1 cellular context compared by ENCODE assay signal in the genomic region with DNA sequence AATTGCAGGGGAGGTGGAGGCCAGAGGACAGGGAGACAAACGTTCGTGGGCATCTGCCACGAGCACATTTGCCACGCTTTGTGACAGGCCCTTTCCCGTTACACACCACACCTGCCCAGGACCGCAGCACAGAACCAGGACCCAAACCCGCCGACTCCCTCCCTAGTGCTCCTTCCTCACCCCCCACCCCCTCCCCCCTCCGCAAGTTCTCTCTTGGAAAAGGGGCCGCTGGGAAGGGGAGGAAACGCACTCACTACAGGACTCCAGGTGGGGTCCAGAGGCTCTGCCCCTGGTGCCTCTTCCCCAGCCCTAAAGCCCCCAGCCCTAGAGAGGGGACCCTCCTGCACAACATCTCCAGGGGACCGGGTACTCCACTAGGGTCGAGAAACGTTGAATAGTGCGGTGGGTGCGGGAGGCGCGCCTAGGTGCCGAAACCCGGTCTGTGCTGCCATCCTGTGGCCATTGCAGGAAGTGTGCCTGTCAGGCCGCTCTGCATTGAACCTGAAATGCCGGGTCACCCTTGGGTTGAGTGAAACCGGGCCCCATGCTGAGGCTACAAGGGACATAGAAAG.
TF ChIP-seq lines count a peak whose summit lies in the region.

No MANE protein-coding gene starts in this region.

TF ChIP-seq in GM12878, 131 proteins besides CTCF, POLR2A, EP300 and RAD21 (continued from another document and continues in another):
- TF ChIP-seq, protein P1, sequence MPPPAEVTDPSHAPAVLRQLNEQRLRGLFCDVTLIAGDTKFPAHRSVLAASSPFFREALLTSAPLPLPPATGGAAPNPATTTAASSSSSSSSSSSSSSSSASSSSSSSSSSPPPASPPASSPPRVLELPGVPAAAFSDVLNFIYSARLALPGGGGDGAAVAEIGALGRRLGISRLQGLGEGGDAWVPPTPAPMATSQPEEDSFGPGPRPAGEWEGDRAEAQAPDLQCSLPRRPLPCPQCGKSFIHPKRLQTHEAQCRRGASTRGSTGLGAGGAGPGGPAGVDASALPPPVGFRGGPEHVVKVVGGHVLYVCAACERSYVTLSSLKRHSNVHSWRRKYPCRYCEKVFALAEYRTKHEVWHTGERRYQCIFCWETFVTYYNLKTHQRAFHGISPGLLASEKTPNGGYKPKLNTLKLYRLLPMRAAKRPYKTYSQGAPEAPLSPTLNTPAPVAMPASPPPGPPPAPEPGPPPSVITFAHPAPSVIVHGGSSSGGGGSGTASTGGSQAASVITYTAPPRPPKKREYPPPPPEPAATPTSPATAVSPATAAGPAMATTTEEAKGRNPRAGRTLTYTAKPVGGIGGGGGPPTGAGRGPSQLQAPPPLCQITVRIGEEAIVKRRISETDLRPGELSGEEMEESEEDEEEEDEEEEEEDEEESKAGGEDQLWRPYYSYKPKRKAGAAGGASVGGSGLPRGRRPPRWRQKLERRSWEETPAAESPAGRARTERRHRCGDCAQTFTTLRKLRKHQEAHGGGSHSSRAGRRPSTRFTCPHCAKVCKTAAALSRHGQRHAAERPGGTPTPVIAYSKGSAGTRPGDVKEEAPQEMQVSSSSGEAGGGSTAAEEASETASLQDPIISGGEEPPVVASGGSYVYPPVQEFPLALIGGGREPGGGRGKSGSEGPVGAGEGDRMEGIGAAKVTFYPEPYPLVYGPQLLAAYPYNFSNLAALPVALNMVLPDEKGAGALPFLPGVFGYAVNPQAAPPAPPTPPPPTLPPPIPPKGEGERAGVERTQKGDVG (CRISPR knock-in tag; IDR thresholded peaks at IDR 0.05): no peak
- TF ChIP-seq GATAD2B (conservative IDR thresholded peaks at IDR 0.05; ENCODE audit: low read depth): no peak; the same call in 1 of the 2 replicates
- TF ChIP-seq BMI1 (IDR thresholded peaks at IDR 0.05; ENCODE audit: borderline replicate concordance): no peak
- TF ChIP-seq SUZ12 (IDR thresholded peaks at IDR 0.05; ENCODE audit: unreplicated experiment): no peak
- TF ChIP-seq, protein P2, sequence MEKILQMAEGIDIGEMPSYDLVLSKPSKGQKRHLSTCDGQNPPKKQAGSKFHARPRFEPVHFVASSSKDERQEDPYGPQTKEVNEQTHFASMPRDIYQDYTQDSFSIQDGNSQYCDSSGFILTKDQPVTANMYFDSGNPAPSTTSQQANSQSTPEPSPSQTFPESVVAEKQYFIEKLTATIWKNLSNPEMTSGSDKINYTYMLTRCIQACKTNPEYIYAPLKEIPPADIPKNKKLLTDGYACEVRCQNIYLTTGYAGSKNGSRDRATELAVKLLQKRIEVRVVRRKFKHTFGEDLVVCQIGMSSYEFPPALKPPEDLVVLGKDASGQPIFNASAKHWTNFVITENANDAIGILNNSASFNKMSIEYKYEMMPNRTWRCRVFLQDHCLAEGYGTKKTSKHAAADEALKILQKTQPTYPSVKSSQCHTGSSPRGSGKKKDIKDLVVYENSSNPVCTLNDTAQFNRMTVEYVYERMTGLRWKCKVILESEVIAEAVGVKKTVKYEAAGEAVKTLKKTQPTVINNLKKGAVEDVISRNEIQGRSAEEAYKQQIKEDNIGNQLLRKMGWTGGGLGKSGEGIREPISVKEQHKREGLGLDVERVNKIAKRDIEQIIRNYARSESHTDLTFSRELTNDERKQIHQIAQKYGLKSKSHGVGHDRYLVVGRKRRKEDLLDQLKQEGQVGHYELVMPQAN (conservative IDR thresholded peaks at IDR 0.05): no peak
- TF ChIP-seq SUPT20H (IDR thresholded peaks at IDR 0.05; ENCODE audit: borderline replicate concordance, control insufficient read depth, low read depth, low read length): no peak
- no peak for TF ChIP-seq ZNF217 (IDR thresholded peaks at IDR 0.05)
- no peak for TF ChIP-seq RELA (IDR thresholded peaks at IDR 0.05; ENCODE audit: borderline replicate concordance, partially characterized antibody)
- no peak for TF ChIP-seq EED (IDR thresholded peaks at IDR 0.05; ENCODE audit: low read depth)
- TF ChIP-seq TAF1 (IDR thresholded peaks at IDR 0.05; ENCODE audit: borderline replicate concordance, low read depth, low read length): no peak
- TF ChIP-seq CREB1 (IDR thresholded peaks at IDR 0.05; ENCODE audit: low read depth): no peak
- TF ChIP-seq NBN (IDR thresholded peaks at IDR 0.05): no peak; the same call in 1 of the 2 replicates
- TF ChIP-seq, protein P3, sequence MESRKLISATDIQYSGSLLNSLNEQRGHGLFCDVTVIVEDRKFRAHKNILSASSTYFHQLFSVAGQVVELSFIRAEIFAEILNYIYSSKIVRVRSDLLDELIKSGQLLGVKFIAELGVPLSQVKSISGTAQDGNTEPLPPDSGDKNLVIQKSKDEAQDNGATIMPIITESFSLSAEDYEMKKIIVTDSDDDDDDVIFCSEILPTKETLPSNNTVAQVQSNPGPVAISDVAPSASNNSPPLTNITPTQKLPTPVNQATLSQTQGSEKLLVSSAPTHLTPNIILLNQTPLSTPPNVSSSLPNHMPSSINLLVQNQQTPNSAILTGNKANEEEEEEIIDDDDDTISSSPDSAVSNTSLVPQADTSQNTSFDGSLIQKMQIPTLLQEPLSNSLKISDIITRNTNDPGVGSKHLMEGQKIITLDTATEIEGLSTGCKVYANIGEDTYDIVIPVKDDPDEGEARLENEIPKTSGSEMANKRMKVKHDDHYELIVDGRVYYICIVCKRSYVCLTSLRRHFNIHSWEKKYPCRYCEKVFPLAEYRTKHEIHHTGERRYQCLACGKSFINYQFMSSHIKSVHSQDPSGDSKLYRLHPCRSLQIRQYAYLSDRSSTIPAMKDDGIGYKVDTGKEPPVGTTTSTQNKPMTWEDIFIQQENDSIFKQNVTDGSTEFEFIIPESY (IDR thresholded peaks at IDR 0.05): no peak
- TF ChIP-seq FOXM1 (IDR thresholded peaks at IDR 0.05; ENCODE audit: low read depth, low read length): no peak
- no peak for TF ChIP-seq HDAC6 (IDR thresholded peaks at IDR 0.05; ENCODE audit: unreplicated experiment)
- TF ChIP-seq SP1 (IDR thresholded peaks at IDR 0.05; ENCODE audit: low read depth, low read length): peak; percentile 51
- peak in 1 of 2 experiments; percentile 18; a peak in 1 of 4 replicates for TF ChIP-seq IKZF2 (IDR thresholded peaks at IDR 0.05)
- TF ChIP-seq, protein P4, sequence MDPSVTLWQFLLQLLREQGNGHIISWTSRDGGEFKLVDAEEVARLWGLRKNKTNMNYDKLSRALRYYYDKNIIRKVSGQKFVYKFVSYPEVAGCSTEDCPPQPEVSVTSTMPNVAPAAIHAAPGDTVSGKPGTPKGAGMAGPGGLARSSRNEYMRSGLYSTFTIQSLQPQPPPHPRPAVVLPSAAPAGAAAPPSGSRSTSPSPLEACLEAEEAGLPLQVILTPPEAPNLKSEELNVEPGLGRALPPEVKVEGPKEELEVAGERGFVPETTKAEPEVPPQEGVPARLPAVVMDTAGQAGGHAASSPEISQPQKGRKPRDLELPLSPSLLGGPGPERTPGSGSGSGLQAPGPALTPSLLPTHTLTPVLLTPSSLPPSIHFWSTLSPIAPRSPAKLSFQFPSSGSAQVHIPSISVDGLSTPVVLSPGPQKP (IDR thresholded peaks at IDR 0.05; ENCODE audit: low read depth, low read length): no peak
- TF ChIP-seq, protein P5, sequence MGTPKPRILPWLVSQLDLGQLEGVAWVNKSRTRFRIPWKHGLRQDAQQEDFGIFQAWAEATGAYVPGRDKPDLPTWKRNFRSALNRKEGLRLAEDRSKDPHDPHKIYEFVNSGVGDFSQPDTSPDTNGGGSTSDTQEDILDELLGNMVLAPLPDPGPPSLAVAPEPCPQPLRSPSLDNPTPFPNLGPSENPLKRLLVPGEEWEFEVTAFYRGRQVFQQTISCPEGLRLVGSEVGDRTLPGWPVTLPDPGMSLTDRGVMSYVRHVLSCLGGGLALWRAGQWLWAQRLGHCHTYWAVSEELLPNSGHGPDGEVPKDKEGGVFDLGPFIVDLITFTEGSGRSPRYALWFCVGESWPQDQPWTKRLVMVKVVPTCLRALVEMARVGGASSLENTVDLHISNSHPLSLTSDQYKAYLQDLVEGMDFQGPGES (IDR thresholded peaks at IDR 0.05): no peak
- TF ChIP-seq CUX1 (IDR thresholded peaks at IDR 0.05; ENCODE audit: insufficient replicate concordance, low read depth, low read length): no peak
- TF ChIP-seq, protein P6, sequence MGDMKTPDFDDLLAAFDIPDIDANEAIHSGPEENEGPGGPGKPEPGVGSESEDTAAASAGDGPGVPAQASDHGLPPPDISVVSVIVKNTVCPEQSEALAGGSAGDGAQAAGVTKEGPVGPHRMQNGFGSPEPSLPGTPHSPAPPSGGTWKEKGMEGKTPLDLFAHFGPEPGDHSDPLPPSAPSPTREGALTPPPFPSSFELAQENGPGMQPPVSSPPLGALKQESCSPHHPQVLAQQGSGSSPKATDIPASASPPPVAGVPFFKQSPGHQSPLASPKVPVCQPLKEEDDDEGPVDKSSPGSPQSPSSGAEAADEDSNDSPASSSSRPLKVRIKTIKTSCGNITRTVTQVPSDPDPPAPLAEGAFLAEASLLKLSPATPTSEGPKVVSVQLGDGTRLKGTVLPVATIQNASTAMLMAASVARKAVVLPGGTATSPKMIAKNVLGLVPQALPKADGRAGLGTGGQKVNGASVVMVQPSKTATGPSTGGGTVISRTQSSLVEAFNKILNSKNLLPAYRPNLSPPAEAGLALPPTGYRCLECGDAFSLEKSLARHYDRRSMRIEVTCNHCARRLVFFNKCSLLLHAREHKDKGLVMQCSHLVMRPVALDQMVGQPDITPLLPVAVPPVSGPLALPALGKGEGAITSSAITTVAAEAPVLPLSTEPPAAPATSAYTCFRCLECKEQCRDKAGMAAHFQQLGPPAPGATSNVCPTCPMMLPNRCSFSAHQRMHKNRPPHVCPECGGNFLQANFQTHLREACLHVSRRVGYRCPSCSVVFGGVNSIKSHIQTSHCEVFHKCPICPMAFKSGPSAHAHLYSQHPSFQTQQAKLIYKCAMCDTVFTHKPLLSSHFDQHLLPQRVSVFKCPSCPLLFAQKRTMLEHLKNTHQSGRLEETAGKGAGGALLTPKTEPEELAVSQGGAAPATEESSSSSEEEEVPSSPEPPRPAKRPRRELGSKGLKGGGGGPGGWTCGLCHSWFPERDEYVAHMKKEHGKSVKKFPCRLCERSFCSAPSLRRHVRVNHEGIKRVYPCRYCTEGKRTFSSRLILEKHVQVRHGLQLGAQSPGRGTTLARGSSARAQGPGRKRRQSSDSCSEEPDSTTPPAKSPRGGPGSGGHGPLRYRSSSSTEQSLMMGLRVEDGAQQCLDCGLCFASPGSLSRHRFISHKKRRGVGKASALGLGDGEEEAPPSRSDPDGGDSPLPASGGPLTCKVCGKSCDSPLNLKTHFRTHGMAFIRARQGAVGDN (IDR thresholded peaks at IDR 0.05): 0 out of 2 replicates have a peak, but pooled peaks have one; percentile 27
- no peak for TF ChIP-seq ZZZ3 (IDR thresholded peaks at IDR 0.05; ENCODE audit: control insufficient read depth, insufficient read length, low read depth)
- TF ChIP-seq CEBPB (IDR thresholded peaks at IDR 0.05; ENCODE audit: borderline replicate concordance in 1 of 2, low read depth in 2 of 2, low read length in 2 of 2): no peak
- TF ChIP-seq NR2C2 (IDR thresholded peaks at IDR 0.05; ENCODE audit: borderline replicate concordance, control insufficient read depth, insufficient read length, low read depth): no peak
- TF ChIP-seq ZBTB11 (CRISPR knock-in tag; IDR thresholded peaks at IDR 0.05): no peak
- TF ChIP-seq PAX8 (IDR thresholded peaks at IDR 0.05): no peak
- 0 out of 2 replicates have a peak, but pooled peaks have one; percentile 8 for TF ChIP-seq TCF3 (IDR thresholded peaks at IDR 0.05; ENCODE audit: borderline replicate concordance, insufficient read depth, low read depth, low read length)
- no peak for TF ChIP-seq MTA3 (IDR thresholded peaks at IDR 0.05; ENCODE audit: borderline replicate concordance, low read length)
